In the genomic region with DNA sequence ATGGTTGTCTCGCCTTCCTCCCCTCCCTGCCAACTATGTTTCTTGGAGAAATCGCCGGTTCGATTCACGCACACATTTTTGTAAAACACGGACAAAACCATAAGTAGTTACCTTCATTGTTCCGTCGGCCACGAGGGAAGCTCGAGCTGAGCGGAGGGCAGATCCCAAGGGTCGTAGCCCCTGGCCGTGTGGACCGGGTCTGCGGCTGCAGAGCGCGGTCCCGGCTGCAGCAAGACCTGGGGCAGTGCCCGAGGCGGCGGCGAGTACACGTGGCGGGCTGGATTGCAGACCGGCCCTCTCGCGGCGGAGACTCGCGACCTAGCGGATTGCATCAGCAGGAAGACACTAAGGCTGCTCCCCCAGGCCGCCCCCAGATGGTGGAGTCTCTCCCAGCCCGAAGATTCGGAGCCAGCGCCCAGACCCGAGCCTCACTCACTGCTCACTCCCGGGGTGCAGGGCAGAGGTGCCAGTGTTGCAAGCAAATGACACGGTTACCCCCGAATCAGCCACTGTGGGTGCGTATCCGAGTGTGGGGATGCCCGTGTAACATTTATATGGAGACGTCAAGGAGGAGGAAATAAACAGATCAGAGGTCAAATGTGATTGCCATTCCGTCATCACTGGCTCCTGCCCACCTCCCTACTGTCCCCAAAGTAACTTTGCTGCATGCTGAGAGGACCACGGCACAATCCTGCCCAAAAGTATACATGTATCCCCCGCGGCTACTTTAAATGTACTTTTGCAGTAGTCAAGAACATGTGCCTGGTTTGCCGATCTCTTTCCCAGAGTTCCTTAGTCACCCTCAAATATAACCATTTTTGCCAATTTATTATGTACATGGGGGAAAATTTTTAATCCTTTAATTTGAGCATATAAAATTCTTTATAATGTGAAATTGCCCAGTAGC, we compare ENCODE assay signal across 7 cellular contexts. TPM values are rescaled to one million over a fixed set of nuclear protein-coding genes. Genes with fewer than 3 reads are reported as not detected.
A peak's percentile ranks its signal among the peaks of the same experiment; 100 is the strongest.
DNase-seq lines count a peak whose midpoint lies in the region; ATAC-seq and TF ChIP-seq lines count a peak whose summit lies in the region.

A gene with protein sequence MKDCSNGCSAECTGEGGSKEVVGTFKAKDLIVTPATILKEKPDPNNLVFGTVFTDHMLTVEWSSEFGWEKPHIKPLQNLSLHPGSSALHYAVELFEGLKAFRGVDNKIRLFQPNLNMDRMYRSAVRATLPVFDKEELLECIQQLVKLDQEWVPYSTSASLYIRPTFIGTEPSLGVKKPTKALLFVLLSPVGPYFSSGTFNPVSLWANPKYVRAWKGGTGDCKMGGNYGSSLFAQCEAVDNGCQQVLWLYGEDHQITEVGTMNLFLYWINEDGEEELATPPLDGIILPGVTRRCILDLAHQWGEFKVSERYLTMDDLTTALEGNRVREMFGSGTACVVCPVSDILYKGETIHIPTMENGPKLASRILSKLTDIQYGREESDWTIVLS (minus strand): TSS at position 286 of the 907 bp plus-strand sequence. CDS start 169 bp downstream, at position 117.

- DNase-seq in NOMO-1 (lab: John Stamatoyannopoulos, UW; ENCODE audit: unreplicated experiment in 2 of 2) = peak; percentile 31 to 53
- peak; percentile 35 for DNase-seq in activated naive CD4-positive, alpha-beta T cell treated with anti-CD3 and anti-CD28 coated beads for 36 hours
- DNase-seq in glutamatergic neuron = peak; percentile 91
- peak; percentile 27 for DNase-seq in omental fat pad (ENCODE audit: low spot score)
- DNase-seq in uterus = peak; percentile 67 to 74

- CTCF ChIA-PET in activated naive CD4-positive, alpha-beta T cell treated with anti-CD3 and anti-CD28 coated beads for 36 hours (lab: Charles Lee) = interaction anchor here (0.7 kb wide), 1 partner anchor 249 kb away, joined by 3 read pairs; no protein-coding TSS in a partner anchor

- TF ChIP-seq POLR2A in GM15510 (IDR thresholded peaks at IDR 0.05; ENCODE audit: borderline replicate concordance, extremely low read depth, insufficient read length) (peak; percentile 63), uterus (IDR thresholded peaks at IDR 0.05) (no peak)

- H3K9me3 ChIP-seq in uterus = no peaks in the 10 kb centered on the region

- ATAC-seq in HG02798 (IDR thresholded peaks at IDR 0.05; ENCODE audit: poor library complexity, unreplicated experiment) (peak; percentile 41), omental fat pad (ENCODE audit: low FRiP score) (peak; percentile 78)

- no peaks in the 10 kb centered on the region for H3K36me3 ChIP-seq in uterus

- peak within 1 kb of the TSS; percentile 81 for H3K27ac Mint-ChIP-seq in activated naive CD4-positive, alpha-beta T cell treated with anti-CD3 and anti-CD28 coated beads for 36 hours
- peak within 1 kb of the TSS; percentile 95 for H3K27ac Mint-ChIP-seq in glutamatergic neuron (ENCODE audit: unreplicated experiment)

- intact Hi-C loops in activated naive CD4-positive, alpha-beta T cell treated with anti-CD3 and anti-CD28 coated beads for 36 hours (cut with micrococcal nuclease) = loop anchor here (1.0 kb wide), 4 partner anchors 30 to 110 kb away; a partner anchor contains a TSS
- intact Hi-C loops in uterus (cut with DNase I; ENCODE audit: low total_unique reads) = no loop called here

- H3K9me3 Mint-ChIP-seq in activated naive CD4-positive, alpha-beta T cell treated with anti-CD3 and anti-CD28 coated beads for 36 hours = no peaks in the 10 kb centered on the region
- H3K9me3 Mint-ChIP-seq in glutamatergic neuron (ENCODE audit: unreplicated experiment) = peaks cover 28% of the 10 kb centered on the region

- TF ChIP-seq CTCF in glutamatergic neuron (IDR thresholded peaks at IDR 0.05; ENCODE audit: partially characterized antibody, unreplicated experiment) = no peak
- no peak for TF ChIP-seq CTCF in omental fat pad (IDR thresholded peaks at IDR 0.05)
- TF ChIP-seq CTCF in uterus (IDR thresholded peaks at IDR 0.05) = peak in 3 of 4 experiments; percentile 23 to 29 (median 26)

- no peaks in the 10 kb centered on the region for H3K4me1 ChIP-seq in uterus

- H3K36me3 Mint-ChIP-seq in activated naive CD4-positive, alpha-beta T cell treated with anti-CD3 and anti-CD28 coated beads for 36 hours (ENCODE audit: low read depth) = no peaks in the 10 kb centered on the region
- no peaks in the 10 kb centered on the region for H3K36me3 Mint-ChIP-seq in glutamatergic neuron (ENCODE audit: unreplicated experiment)

- no peaks in the 10 kb centered on the region for H3K27me3 ChIP-seq in uterus

- peaks cover 62% of the 10 kb centered on the region for H3K27me3 Mint-ChIP-seq in activated naive CD4-positive, alpha-beta T cell treated with anti-CD3 and anti-CD28 coated beads for 36 hours (ENCODE audit: low read depth)
- H3K27me3 Mint-ChIP-seq in glutamatergic neuron (ENCODE audit: unreplicated experiment) = peaks cover 13% of the 10 kb centered on the region

- H3K4me3 Mint-ChIP-seq in activated naive CD4-positive, alpha-beta T cell treated with anti-CD3 and anti-CD28 coated beads for 36 hours = peak within 1 kb of the TSS; percentile 81
- peak within 1 kb of the TSS; percentile 91 for H3K4me3 Mint-ChIP-seq in glutamatergic neuron (ENCODE audit: unreplicated experiment)

- H3K4me1 Mint-ChIP-seq in activated naive CD4-positive, alpha-beta T cell treated with anti-CD3 and anti-CD28 coated beads for 36 hours (ENCODE audit: low read depth) = peaks cover 58% of the 10 kb centered on the region
- H3K4me1 Mint-ChIP-seq in glutamatergic neuron (ENCODE audit: low read depth, unreplicated experiment) = peaks cover 25% of the 10 kb centered on the region

- H3K27ac ChIP-seq in uterus = peak within 1 kb of the TSS; percentile 46 to 51

- peak within 1 kb of the TSS; percentile 55 to 63 for H3K4me3 ChIP-seq in uterus

RNA-seq across cellular contexts. Expression of the gene that starts here (rescaled TPM):
- total RNA-seq in activated naive CD4-positive, alpha-beta T cell treated with anti-CD3 and anti-CD28 coated beads for 36 hours = 10 to 100 TPM; 16.4 to 16.7 TPM
- 401 TPM for total RNA-seq in glutamatergic neuron (ENCODE audit: unreplicated experiment)
- 10 to 100 TPM; 33.7 to 53.4 (median 44.4) TPM for total RNA-seq in omental fat pad
- 100 to 1,000 TPM in 1 of 4 donors, 10 to 100 TPM in 3; 23.6 to 221 (median 59.7) TPM for total RNA-seq in uterus

Comparison
In these comparisons a context has a peak if more than half of its experiments do, and no peak if none do; other contexts are left out.
1. Peak in every context shown above with its lines: DNase-seq, ATAC-seq, H3K4me3 ChIP-seq and H3K27ac ChIP-seq.
2. DNase-seq: peak in every context shown above with its lines; median percentile 91 in glutamatergic neuron; 70 in uterus; 42 in NOMO-1; 35 in activated naive CD4-positive, alpha-beta T cell treated with anti-CD3 and anti-CD28 coated beads for 36 hours; 27 in omental fat pad.
3. CTCF ChIP-seq: peak in uterus (3 of 4); none in glutamatergic neuron (single experiment) and omental fat pad (0 of 3).